ENCODE assay signal across 20 cellular contexts in the genomic region with DNA sequence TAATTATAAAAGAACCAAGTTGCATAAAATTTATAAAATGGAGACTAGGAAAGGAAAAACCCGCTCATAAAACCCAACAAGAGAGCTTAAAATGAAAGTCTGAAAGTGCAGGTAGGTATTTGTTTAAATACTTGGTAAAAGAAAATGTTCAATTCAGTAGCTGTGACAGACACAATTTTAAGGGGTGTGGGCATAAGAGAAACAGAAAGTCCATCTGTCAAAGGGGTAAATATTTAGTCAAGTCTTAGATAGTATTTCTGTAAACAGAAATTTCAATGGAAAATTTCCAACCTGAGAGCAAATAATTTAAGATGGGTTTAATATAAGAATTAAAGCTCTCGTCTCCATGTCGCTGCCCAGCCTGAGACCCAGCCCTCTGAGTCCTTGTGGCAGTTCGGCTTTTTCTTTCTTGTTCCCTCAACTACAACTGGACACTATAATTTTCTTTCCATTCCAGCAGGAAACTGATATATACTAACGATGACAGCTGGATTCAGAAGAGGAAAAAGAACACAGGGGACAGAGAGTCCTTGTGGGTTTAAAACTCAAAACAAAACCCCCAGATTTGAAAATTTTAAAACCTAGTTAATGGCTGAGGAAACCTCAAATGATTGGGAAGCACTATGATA.
DNase-seq lines count a peak whose midpoint lies in the region; ATAC-seq and TF ChIP-seq lines count a peak whose summit lies in the region.
"Had no signal": no experiment of that assay in that cellular context is flagged by ENCODE, and none has a peak within 500 bp of the region (broad histone marks: within the 10 kb centered on the region; RNA-seq: fewer than 3 reads in every experiment).

No MANE protein-coding gene starts in this region.

- H3K27ac Mint-ChIP-seq in activated naive CD8-positive, alpha-beta T cell treated with anti-CD3 and anti-CD28 coated beads, Interleukin-2, amount 50 U/mL, for 24 hours = peak overlapping the region; percentile 46
- H3K27ac Mint-ChIP-seq in activated naive CD8-positive, alpha-beta T cell treated with anti-CD3 and anti-CD28 coated beads for 36 hours = no peak overlapping the region
- H3K27ac Mint-ChIP-seq in activated CD4-positive, alpha-beta T cell treated with anti-CD3 and anti-CD28 coated beads, Interleukin-2, amount 10 ng/mL, durations not matched to agents 7 days and 5 days = no peak overlapping the region
- H3K27ac Mint-ChIP-seq: stimulated activated memory B cell treated with anti-CD40 and anti-IgM and Interleukin-4, amounts not matched to agents 10 μg/mL and 1 μg/mL and 100 μg/mL, for 72 hours had no signal

- TF ChIP-seq CTCF in gastroesophageal sphincter (IDR thresholded peaks at IDR 0.05) (no peak), prostate gland (IDR thresholded peaks at IDR 0.05) (no peak)

- H3K4me1 ChIP-seq in gastroesophageal sphincter (peaks cover 17 to 59% (median 22%) of the 10 kb centered on the region in 3 donors), prostate gland (replicated peaks) (peaks cover 13% of the 10 kb centered on the region)
- H3K4me1 ChIP-seq: HAP-1 had no signal

- no peaks in the 10 kb centered on the region for H3K27me3 Mint-ChIP-seq in activated naive CD8-positive, alpha-beta T cell treated with anti-CD3 and anti-CD28 coated beads, Interleukin-2, amount 50 U/mL, for 24 hours
- H3K27me3 Mint-ChIP-seq in activated naive CD8-positive, alpha-beta T cell treated with anti-CD3 and anti-CD28 coated beads for 36 hours = no peaks in the 10 kb centered on the region
- H3K27me3 Mint-ChIP-seq in activated CD4-positive, alpha-beta T cell treated with anti-CD3 and anti-CD28 coated beads, Interleukin-2, amount 10 ng/mL, durations not matched to agents 7 days and 5 days = no peaks in the 10 kb centered on the region
- H3K27me3 Mint-ChIP-seq: stimulated activated memory B cell treated with anti-CD40 and anti-IgM and Interleukin-4, amounts not matched to agents 10 μg/mL and 1 μg/mL and 100 μg/mL, for 72 hours had no signal

- H3K27ac ChIP-seq in gastroesophageal sphincter (peak overlapping the region in 3 of 4 donors; percentile 3 to 71 (median 64)), prostate gland (peak overlapping the region; percentile 69 to 75)

- H3K4me3 ChIP-seq in gastroesophageal sphincter (no peak overlapping the region), prostate gland (no peak overlapping the region)
- H3K4me3 ChIP-seq: HAP-1 had no signal

- ATAC-seq in activated naive CD8-positive, alpha-beta T cell treated with anti-CD3 and anti-CD28 coated beads, Interleukin-2, amount 50 U/mL, for 24 hours = no peak
- no peak for ATAC-seq in gastroesophageal sphincter
- ATAC-seq in HG02973 (IDR thresholded peaks at IDR 0.05; ENCODE audit: unreplicated experiment) = no peak
- ATAC-seq in HG03342 (IDR thresholded peaks at IDR 0.05; ENCODE audit: unreplicated experiment) = no peak
- ATAC-seq: esophagus mucosa; stimulated activated memory B cell treated with anti-CD40 and anti-IgM and Interleukin-4, amounts not matched to agents 10 μg/mL and 1 μg/mL and 100 μg/mL, for 72 hours had no signal

- CTCF ChIA-PET in activated CD4-positive, alpha-beta T cell treated with anti-CD3 and anti-CD28 coated beads, Interleukin-2, amount 10 ng/mL, durations not matched to agents 7 days and 5 days (lab: Charles Lee) = interaction anchor here (1.8 kb wide), 1 partner anchor 13 kb away, joined by 7 read pairs; no protein-coding TSS in a partner anchor

- H3K36me3 ChIP-seq in gastroesophageal sphincter = no peaks in the 10 kb centered on the region
- H3K36me3 ChIP-seq in prostate gland = no peaks in the 10 kb centered on the region
- H3K36me3 ChIP-seq: HAP-1 had no signal

- TF ChIP-seq EP300 in gastroesophageal sphincter (IDR thresholded peaks at IDR 0.05) = no peak

- no peak for DNase-seq in activated naive CD8-positive, alpha-beta T cell treated with anti-CD3 and anti-CD28 coated beads, Interleukin-2, amount 50 U/mL, for 24 hours
- DNase-seq in activated naive CD8-positive, alpha-beta T cell treated with anti-CD3 and anti-CD28 coated beads for 36 hours = no peak
- DNase-seq in prostate gland (ENCODE audit: low spot score) = no peak
- DNase-seq in erythroblast (lab: John Stamatoyannopoulos, UW) = no peak
- DNase-seq in activated CD4-positive, alpha-beta T cell treated with anti-CD3 and anti-CD28 coated beads, Interleukin-2, amount 10 ng/mL, durations not matched to agents 7 days and 5 days = no peak
- DNase-seq: ACHN; activated CD4-positive, alpha-beta T cell treated with anti-CD3 and anti-CD28 coated beads for 48 hours; activated gamma-delta T cell; caudate nucleus; DMS79; glutamatergic neuron; NCI-H146; NK-92 treated with Interleukin-12 subunit alpha and Interleukin-12 subunit beta, amount 100 ng/mL, for 24 hours; RPMI8226 had no signal

- H3K4me3 Mint-ChIP-seq in activated naive CD8-positive, alpha-beta T cell treated with anti-CD3 and anti-CD28 coated beads, Interleukin-2, amount 50 U/mL, for 24 hours = no peak overlapping the region
- H3K4me3 Mint-ChIP-seq in activated naive CD8-positive, alpha-beta T cell treated with anti-CD3 and anti-CD28 coated beads for 36 hours = no peak overlapping the region
- H3K4me3 Mint-ChIP-seq in activated CD4-positive, alpha-beta T cell treated with anti-CD3 and anti-CD28 coated beads, Interleukin-2, amount 10 ng/mL, durations not matched to agents 7 days and 5 days = no peak overlapping the region
- H3K4me3 Mint-ChIP-seq: stimulated activated memory B cell treated with anti-CD40 and anti-IgM and Interleukin-4, amounts not matched to agents 10 μg/mL and 1 μg/mL and 100 μg/mL, for 72 hours had no signal

- WGBS in gastroesophageal sphincter (ENCODE audit: low coverage in 1 of 2), 2 donors = 56 to 70% methylated on average over 2 to 5 of the region's 5 CpGs
- WGBS in prostate gland = 53% methylated on average over 5 of the region's 5 CpGs

- peaks cover 7% of the 10 kb centered on the region for H3K36me3 Mint-ChIP-seq in activated naive CD8-positive, alpha-beta T cell treated with anti-CD3 and anti-CD28 coated beads, Interleukin-2, amount 50 U/mL, for 24 hours (ENCODE audit: low read depth)
- H3K36me3 Mint-ChIP-seq in activated naive CD8-positive, alpha-beta T cell treated with anti-CD3 and anti-CD28 coated beads for 36 hours = peaks cover 23% of the 10 kb centered on the region
- H3K36me3 Mint-ChIP-seq in activated CD4-positive, alpha-beta T cell treated with anti-CD3 and anti-CD28 coated beads, Interleukin-2, amount 10 ng/mL, durations not matched to agents 7 days and 5 days (ENCODE audit: low read depth) = peaks cover 9% of the 10 kb centered on the region

- no peaks in the 10 kb centered on the region for H3K9me3 Mint-ChIP-seq in activated naive CD8-positive, alpha-beta T cell treated with anti-CD3 and anti-CD28 coated beads, Interleukin-2, amount 50 U/mL, for 24 hours
- H3K9me3 Mint-ChIP-seq in activated naive CD8-positive, alpha-beta T cell treated with anti-CD3 and anti-CD28 coated beads for 36 hours = no peaks in the 10 kb centered on the region
- H3K9me3 Mint-ChIP-seq in activated CD4-positive, alpha-beta T cell treated with anti-CD3 and anti-CD28 coated beads, Interleukin-2, amount 10 ng/mL, durations not matched to agents 7 days and 5 days = no peaks in the 10 kb centered on the region
- H3K9me3 Mint-ChIP-seq: stimulated activated memory B cell treated with anti-CD40 and anti-IgM and Interleukin-4, amounts not matched to agents 10 μg/mL and 1 μg/mL and 100 μg/mL, for 72 hours had no signal

- intact Hi-C loops in prostate gland (cut with DNase I) = no loop called here

- POLR2A ChIA-PET in activated CD4-positive, alpha-beta T cell treated with anti-CD3 and anti-CD28 coated beads, Interleukin-2, amount 10 ng/mL, durations not matched to agents 7 days and 5 days (lab: Charles Lee) = no interaction called here

- TF ChIP-seq POLR2A in gastroesophageal sphincter (IDR thresholded peaks at IDR 0.05) (no peak), prostate gland (IDR thresholded peaks at IDR 0.05) (no peak), erythroblast (IDR thresholded peaks at IDR 0.05; ENCODE audit: low read length) (no peak)

- H3K9me3 ChIP-seq in gastroesophageal sphincter = no peaks in the 10 kb centered on the region
- no peaks in the 10 kb centered on the region for H3K9me3 ChIP-seq in prostate gland
- H3K9me3 ChIP-seq: HAP-1 had no signal

- H3K27me3 ChIP-seq in gastroesophageal sphincter = no peaks in the 10 kb centered on the region
- no peaks in the 10 kb centered on the region for H3K27me3 ChIP-seq in prostate gland (replicated peaks; ENCODE audit: insufficient read depth)

- H3K4me1 Mint-ChIP-seq in activated naive CD8-positive, alpha-beta T cell treated with anti-CD3 and anti-CD28 coated beads, Interleukin-2, amount 50 U/mL, for 24 hours = peaks cover 12% of the 10 kb centered on the region
- H3K4me1 Mint-ChIP-seq in activated naive CD8-positive, alpha-beta T cell treated with anti-CD3 and anti-CD28 coated beads for 36 hours = peaks cover 12% of the 10 kb centered on the region
- H3K4me1 Mint-ChIP-seq in activated CD4-positive, alpha-beta T cell treated with anti-CD3 and anti-CD28 coated beads, Interleukin-2, amount 10 ng/mL, durations not matched to agents 7 days and 5 days = peaks cover 10% of the 10 kb centered on the region
